1 cellular context compared by ENCODE assay signal in genomic region chr1:50930965-50931737, GRCh38.
TF ChIP-seq lines count a peak whose summit lies in the region.

No MANE protein-coding gene starts in this region.

TF ChIP-seq in K562, 482 proteins besides CTCF, POLR2A, EP300 and RAD21 (continued from another document and continues in another):
- TF ChIP-seq USF2 (CRISPR knock-in tag; IDR thresholded peaks at IDR 0.05) (no peak), TSHZ1 (CRISPR knock-in tag; IDR thresholded peaks at IDR 0.05) (no peak), ZNF347 (CRISPR knock-in tag; IDR thresholded peaks at IDR 0.05; ENCODE audit: low read depth) (no peak), ZSCAN32 (CRISPR knock-in tag; IDR thresholded peaks at IDR 0.05) (no peak), CLOCK (CRISPR knock-in tag; IDR thresholded peaks at IDR 0.05; ENCODE audit: borderline replicate concordance) (no peak), ZNF699 (CRISPR knock-in tag; IDR thresholded peaks at IDR 0.05; ENCODE audit: insufficient replicate concordance) (no peak), ZNF668 (CRISPR knock-in tag; IDR thresholded peaks at IDR 0.05) (no peak), LEF1 (IDR thresholded peaks at IDR 0.05) (no peak), THAP12 (CRISPR knock-in tag; IDR thresholded peaks at IDR 0.05) (no peak), ETV1 (tag; conservative IDR thresholded peaks at IDR 0.05; ENCODE audit: low read depth) (no peak), ZNF124 (CRISPR knock-in tag; IDR thresholded peaks at IDR 0.05) (no peak), ZNF76 (CRISPR knock-in tag; IDR thresholded peaks at IDR 0.05; ENCODE audit: borderline replicate concordance) (no peak), SMARCA4 (IDR thresholded peaks at IDR 0.05) (peak; percentile 80), STAT5B (CRISPR knock-in tag; IDR thresholded peaks at IDR 0.05) (no peak), ZNF507 (tag; conservative IDR thresholded peaks at IDR 0.05) (peak; percentile 100), ZNF444 (CRISPR knock-in tag; IDR thresholded peaks at IDR 0.05) (no peak), ARID1B (IDR thresholded peaks at IDR 0.05) (peak; percentile 67), ZNF143 (CRISPR knock-in tag; IDR thresholded peaks at IDR 0.05) (no peak), ZNF766 (CRISPR knock-in tag; conservative IDR thresholded peaks at IDR 0.05) (peak; percentile 99), TRIM25 (IDR thresholded peaks at IDR 0.05; ENCODE audit: borderline replicate concordance) (no peak), CC2D1A (IDR thresholded peaks at IDR 0.05) (peak; percentile 56; the same call in 1 of the 2 replicates), SUPT5H (IDR thresholded peaks at IDR 0.05) (no peak), DDX20 (tag; IDR thresholded peaks at IDR 0.05; ENCODE audit: low read depth) (no peak), CEBPG (CRISPR knock-in tag; IDR thresholded peaks at IDR 0.05) (no peak), CEBPG (tag; conservative IDR thresholded peaks at IDR 0.05 in 1 of 2, IDR thresholded peaks at IDR 0.05 in 1 of 2) (no peak), GTF2F1 (IDR thresholded peaks at IDR 0.05; ENCODE audit: low read depth, low read length) (no peak), VEZF1 (CRISPR knock-in tag; IDR thresholded peaks at IDR 0.05) (0 out of 2 replicates have a peak, but pooled peaks have one; percentile 23), ETV5 (CRISPR knock-in tag; IDR thresholded peaks at IDR 0.05; ENCODE audit: low read depth) (no peak), RAD51 (IDR thresholded peaks at IDR 0.05; ENCODE audit: borderline replicate concordance, low read depth) (no peak), ESRRA (IDR thresholded peaks at IDR 0.05; ENCODE audit: borderline replicate concordance, low read depth) (no peak), RHOXF2B (CRISPR knock-in tag; conservative IDR thresholded peaks at IDR 0.05) (no peak), ZNF140 (CRISPR knock-in tag; IDR thresholded peaks at IDR 0.05) (no peak), SNRNP70 (optimal IDR thresholded peaks at IDR 0.05; ENCODE audit: low read depth, low read length) (no peak), MYNN (IDR thresholded peaks at IDR 0.05) (no peak), MYNN (CRISPR knock-in tag; IDR thresholded peaks at IDR 0.05) (no peak), RFX7 (CRISPR knock-in tag; IDR thresholded peaks at IDR 0.05) (no peak), ZNF449 (CRISPR knock-in tag; IDR thresholded peaks at IDR 0.05) (no peak), SMARCE1 (IDR thresholded peaks at IDR 0.05) (peak; percentile 83; the same call in 1 of the 2 replicates), PHTF2 (CRISPR knock-in tag; IDR thresholded peaks at IDR 0.05) (no peak), GABPA (tag; conservative IDR thresholded peaks at IDR 0.05; ENCODE audit: low read depth) (no peak), ARNT (IDR thresholded peaks at IDR 0.05) (no peak), RBM34 (IDR thresholded peaks at IDR 0.05; ENCODE audit: borderline replicate concordance, insufficient read depth, low read length) (no peak), RBBP5 (IDR thresholded peaks at IDR 0.05; ENCODE audit: borderline replicate concordance, insufficient read depth, low read length, poor library complexity, severe bottlenecking) (no peak), PYGO2 (tag; IDR thresholded peaks at IDR 0.05) (no peak), KLF1 (tag; IDR thresholded peaks at IDR 0.05) (no peak), ID3 (CRISPR knock-in tag; IDR thresholded peaks at IDR 0.05) (no peak), ID3 (tag; IDR thresholded peaks at IDR 0.05) (no peak), SMAD1 (IDR thresholded peaks at IDR 0.05; ENCODE audit: low read depth, low read length, partially characterized antibody) (no peak), SIX5 (IDR thresholded peaks at IDR 0.05; ENCODE audit: borderline replicate concordance in 1 of 2, insufficient read depth in 1 of 2, low read depth in 1 of 2, low read length in 2 of 2) (no peak), TGIF2 (CRISPR knock-in tag; IDR thresholded peaks at IDR 0.05) (no peak), TCF7L2 (IDR thresholded peaks at IDR 0.05; ENCODE audit: low read depth, low read length) (no peak), ZBTB26 (CRISPR knock-in tag; IDR thresholded peaks at IDR 0.05) (no peak), ZNF780A (CRISPR knock-in tag; IDR thresholded peaks at IDR 0.05) (no peak), ZNF75A (CRISPR knock-in tag; IDR thresholded peaks at IDR 0.05) (no peak), DIDO1 (tag; IDR thresholded peaks at IDR 0.05; ENCODE audit: low read depth) (no peak), IRF1 (CRISPR knock-in tag; IDR thresholded peaks at IDR 0.05; ENCODE audit: borderline replicate concordance) (no peak)
